Comparison of ENCODE assay signal across 1 cellular context in the genomic region with DNA sequence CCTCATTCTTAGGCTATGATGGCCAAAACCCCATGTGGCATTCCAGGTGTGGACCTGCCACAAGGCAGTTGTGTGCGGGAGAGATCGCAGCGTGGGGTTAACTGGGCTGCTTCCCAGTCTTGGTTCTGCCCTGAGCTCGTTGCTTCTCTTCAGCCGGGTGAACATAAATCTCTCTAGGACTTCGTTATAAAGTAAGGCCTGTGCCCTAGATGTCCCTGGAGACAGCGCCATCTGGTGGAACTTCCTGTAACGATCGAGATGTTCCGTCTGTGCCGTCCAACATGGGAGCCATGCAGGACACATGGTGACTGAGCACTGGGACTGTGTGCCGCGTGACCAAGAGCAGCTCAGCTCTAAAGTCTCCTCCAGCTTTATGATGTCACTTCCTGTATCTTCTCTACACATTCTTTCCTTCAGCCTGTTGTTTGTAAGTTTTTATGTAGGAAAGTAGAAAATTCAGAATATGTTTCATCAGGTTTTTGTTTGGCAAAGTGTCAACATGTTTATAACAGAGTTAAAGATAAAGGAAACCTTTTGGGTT.
TF ChIP-seq lines count a peak whose summit lies in the region.

No MANE protein-coding gene starts in this region.

TF ChIP-seq in endothelial cell of umbilical vein, 7 proteins besides CTCF, POLR2A, EP300 and RAD21 (continued from another document):
- TF ChIP-seq POLR2AphosphoS5 (IDR thresholded peaks at IDR 0.05; ENCODE audit: insufficient read depth, low read depth, low read length), result no peak
